In the genomic region with DNA sequence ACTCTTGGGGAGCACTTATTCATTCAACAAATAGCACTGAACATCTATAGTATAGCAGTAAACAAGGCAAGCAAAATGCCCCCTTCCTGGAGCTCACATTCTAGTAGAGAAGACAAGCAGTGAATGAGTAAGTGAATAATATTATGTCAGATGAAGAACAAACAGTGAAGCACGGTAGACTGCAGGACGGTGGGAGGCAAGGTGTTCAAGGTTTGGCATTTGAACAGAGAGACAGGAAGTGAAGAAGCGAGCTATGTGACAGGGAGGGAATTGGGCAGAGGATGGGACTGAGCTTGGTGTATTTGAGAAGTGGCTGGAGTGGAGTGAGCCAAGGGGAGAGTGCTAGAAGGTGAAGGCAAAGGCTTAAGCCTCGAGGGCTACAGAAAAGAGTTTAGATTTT, we compare ENCODE assay signal across 8 cellular contexts. TPM values are rescaled to one million over a fixed set of nuclear protein-coding genes. Genes with fewer than 3 reads are reported as not detected.
DNase-seq lines count a peak whose midpoint lies in the region; ATAC-seq, FAIRE-seq and TF ChIP-seq lines count a peak whose summit lies in the region.

No MANE protein-coding gene starts in this region.

- no peak for DNase-seq in activated CD4-positive, alpha-beta T cell treated with anti-CD3 and anti-CD28 coated beads, Interleukin-2, amount 10 ng/mL, durations not matched to agents 7 days and 5 days
- DNase-seq in activated CD4-positive, alpha-beta T cell treated with anti-CD3 and anti-CD28 coated beads for 4 hours = no peak
- no peak for DNase-seq in activated CD4-positive, alpha-beta memory T cell treated with anti-CD3 and anti-CD28 coated beads, Interleukin-2, amount 10 ng/mL, durations not matched to agents 7 days and 5 days
- DNase-seq in HepG2 (ENCODE audit: low spot score) = no peak

- ATAC-seq in HepG2 = no peak
- no peak for ATAC-seq in HG02678 (IDR thresholded peaks at IDR 0.05; ENCODE audit: unreplicated experiment)
- no peak for ATAC-seq in HG03097 (IDR thresholded peaks at IDR 0.05; ENCODE audit: low FRiP score, unreplicated experiment)
- ATAC-seq in HG03175 (IDR thresholded peaks at IDR 0.05; ENCODE audit: unreplicated experiment) = no peak

- no peaks in the 10 kb centered on the region for H3K27me3 Mint-ChIP-seq in activated CD4-positive, alpha-beta T cell treated with anti-CD3 and anti-CD28 coated beads, Interleukin-2, amount 10 ng/mL, durations not matched to agents 7 days and 5 days
- H3K27me3 Mint-ChIP-seq in activated CD4-positive, alpha-beta memory T cell treated with anti-CD3 and anti-CD28 coated beads, Interleukin-2, amount 10 ng/mL, durations not matched to agents 7 days and 5 days = no peaks in the 10 kb centered on the region

- no peak for TF ChIP-seq EP300 in HepG2 (IDR thresholded peaks at IDR 0.05; ENCODE audit: low read depth in 2 of 2, low read length in 2 of 2)
- TF ChIP-seq EP300 in HepG2 (CRISPR knock-in tag; IDR thresholded peaks at IDR 0.05; ENCODE audit: borderline replicate concordance) = no peak

- TF ChIP-seq CTCF in HepG2 (CRISPR knock-in tag; IDR thresholded peaks at IDR 0.05) = no peak

- peak overlapping the region; percentile 96 for H3K4me3 Mint-ChIP-seq in activated CD4-positive, alpha-beta T cell treated with anti-CD3 and anti-CD28 coated beads, Interleukin-2, amount 10 ng/mL, durations not matched to agents 7 days and 5 days
- peak overlapping the region; percentile 96 for H3K4me3 Mint-ChIP-seq in activated CD4-positive, alpha-beta memory T cell treated with anti-CD3 and anti-CD28 coated beads, Interleukin-2, amount 10 ng/mL, durations not matched to agents 7 days and 5 days

- intact Hi-C loops in HepG2 (cut with micrococcal nuclease; ENCODE audit: unreplicated experiment) = loop anchor here (5.0 kb wide), 1 partner anchor 38 kb away; no protein-coding TSS in a partner anchor

- no peaks in the 10 kb centered on the region for H3K9me3 ChIP-seq in HepG2 (ENCODE audit: low read length)
- no peaks in the 10 kb centered on the region for H3K9me3 ChIP-seq in stomach smooth muscle (ENCODE audit: control insufficient read depth in 2 of 2, low read length in 2 of 2)

- no peak for TF ChIP-seq RAD21 in HepG2 (CRISPR knock-in tag; IDR thresholded peaks at IDR 0.05)

- H3K9ac ChIP-seq in HepG2 (ENCODE audit: insufficient read depth, low read depth, low read length) = peak overlapping the region; percentile 85
- peak overlapping the region in 1 of 2 donors; percentile 97 for H3K9ac ChIP-seq in stomach smooth muscle (ENCODE audit: low read length in 2 of 2)

- H3K36me3 ChIP-seq in HepG2 (replicated peaks in 1 of 2; ENCODE audit: control insufficient read depth in 1 of 2, insufficient read depth in 2 of 2, low read length in 2 of 2) (peaks cover 0 to 18% of the 10 kb centered on the region in 2 experiments; a peak in 2 of 5 replicates), stomach smooth muscle (ENCODE audit: control insufficient read depth in 2 of 2, insufficient read depth in 2 of 2, low read length in 2 of 2) (peaks cover 28 to 32% of the 10 kb centered on the region in 2 donors)

- in situ Hi-C loops in HepG2 (cut with HindIII; ENCODE audit: extremely low pct_ligation_motif_present, low pct_unique_long_range_greater_than_20kb) = no loop called here

- no peak for FAIRE-seq in HepG2 (lab: Jason Lieb, UNC)

- H4K20me1 ChIP-seq in HepG2 (ENCODE audit: insufficient read depth, low read length) = no peaks in the 10 kb centered on the region

- 39% methylated on average over 4 of the region's 4 CpGs for WGBS in HepG2 (ENCODE audit: low lambda C conversion rate)

- H3K27me3 ChIP-seq in HepG2 (ENCODE audit: control insufficient read depth in 1 of 2, insufficient read depth in 2 of 2, low read length in 2 of 2) = no peaks in the 10 kb centered on the region
- H3K27me3 ChIP-seq in stomach smooth muscle (ENCODE audit: control insufficient read depth in 1 of 2, insufficient read depth in 2 of 2, low read length in 2 of 2) = no peaks in the 10 kb centered on the region

- H3K27ac ChIP-seq in HepG2 (ENCODE audit: extremely low read length, insufficient read depth, low read length) (no peak overlapping the region), stomach smooth muscle (ENCODE audit: low read length) (peak overlapping the region; percentile 98)

- no peak for TF ChIP-seq POLR2A in HepG2 (IDR thresholded peaks at IDR 0.05; ENCODE audit: insufficient read depth in 1 of 2, low read depth in 2 of 2, low read length in 2 of 2)

- peak overlapping the region; percentile 98 for H3K27ac Mint-ChIP-seq in activated CD4-positive, alpha-beta T cell treated with anti-CD3 and anti-CD28 coated beads, Interleukin-2, amount 10 ng/mL, durations not matched to agents 7 days and 5 days
- peak overlapping the region; percentile 13 for H3K27ac Mint-ChIP-seq in activated CD4-positive, alpha-beta memory T cell treated with anti-CD3 and anti-CD28 coated beads, Interleukin-2, amount 10 ng/mL, durations not matched to agents 7 days and 5 days

- BruUV-seq in HepG2 (replicated peaks; lab: Mats Ljungman, UMichigan) = TSS peak; percentile 63

- H3K4me1 Mint-ChIP-seq in activated CD4-positive, alpha-beta T cell treated with anti-CD3 and anti-CD28 coated beads, Interleukin-2, amount 10 ng/mL, durations not matched to agents 7 days and 5 days = peaks cover 40% of the 10 kb centered on the region
- peaks cover 40% of the 10 kb centered on the region for H3K4me1 Mint-ChIP-seq in activated CD4-positive, alpha-beta memory T cell treated with anti-CD3 and anti-CD28 coated beads, Interleukin-2, amount 10 ng/mL, durations not matched to agents 7 days and 5 days

- H3K4me3 ChIP-seq in HepG2 (replicated peaks in 1 of 3; ENCODE audit: insufficient read depth in 1 of 3, low read depth in 2 of 3, low read length in 3 of 3) (peak overlapping the region; percentile 70 to 82 (median 80); a peak in 5 of 6 replicates), stomach smooth muscle (ENCODE audit: low read length in 2 of 2) (peak overlapping the region in 1 of 2 donors; percentile 91)

- peaks cover 12% of the 10 kb centered on the region for H3K36me3 Mint-ChIP-seq in activated CD4-positive, alpha-beta T cell treated with anti-CD3 and anti-CD28 coated beads, Interleukin-2, amount 10 ng/mL, durations not matched to agents 7 days and 5 days (ENCODE audit: low read depth)
- peaks cover 18% of the 10 kb centered on the region for H3K36me3 Mint-ChIP-seq in activated CD4-positive, alpha-beta memory T cell treated with anti-CD3 and anti-CD28 coated beads, Interleukin-2, amount 10 ng/mL, durations not matched to agents 7 days and 5 days (ENCODE audit: low read depth)

- POLR2A ChIA-PET in activated CD4-positive, alpha-beta T cell treated with anti-CD3 and anti-CD28 coated beads, Interleukin-2, amount 10 ng/mL, durations not matched to agents 7 days and 5 days (lab: Charles Lee) = no interaction called here
- POLR2A ChIA-PET in activated CD4-positive, alpha-beta memory T cell treated with anti-CD3 and anti-CD28 coated beads, Interleukin-2, amount 10 ng/mL, durations not matched to agents 7 days and 5 days (lab: Charles Lee) = interaction anchor here (1.2 to 5.8 kb wide), 6 partner anchors 9 to 386 kb away, joined by 3 to 57 read pairs (median 18); a partner anchor contains a TSS
- POLR2A ChIA-PET in HepG2 (lab: Yijun Ruan, JAX) = interaction anchor here (1.1 to 7.6 kb wide), 5 partner anchors 12 to 90 kb away, joined by 3 to 124 read pairs (median 12); a partner anchor contains a TSS

- H3K79me2 ChIP-seq in HepG2 (ENCODE audit: insufficient read depth, low read length) = peaks cover 20% of the 10 kb centered on the region

- peak overlapping the region; percentile 86 for H3K4me2 ChIP-seq in HepG2 (ENCODE audit: low read depth, low read length)

- H3K4me1 ChIP-seq in HepG2 (ENCODE audit: insufficient read depth, low read length) = peaks cover 48% of the 10 kb centered on the region
- H3K4me1 ChIP-seq in stomach smooth muscle (ENCODE audit: control insufficient read depth, insufficient read depth, low read length) = peaks cover 31% of the 10 kb centered on the region

- CTCF ChIA-PET in activated CD4-positive, alpha-beta T cell treated with anti-CD3 and anti-CD28 coated beads, Interleukin-2, amount 10 ng/mL, durations not matched to agents 7 days and 5 days (lab: Charles Lee) = interaction anchor here (0.6 to 4.2 kb wide), 7 partner anchors 10 to 387 kb away, joined by 3 to 25 read pairs (median 5); a partner anchor contains a TSS
- CTCF ChIA-PET in activated CD4-positive, alpha-beta memory T cell treated with anti-CD3 and anti-CD28 coated beads, Interleukin-2, amount 10 ng/mL, durations not matched to agents 7 days and 5 days (lab: Charles Lee) = interaction anchor here (5.0 to 5.7 kb wide), 2 partner anchors 12 to 387 kb away, joined by 38 to 87 read pairs; a partner anchor contains a TSS
- CTCF ChIA-PET in HepG2 (lab: Yijun Ruan, JAX; ENCODE audit: low intra/inter-chr PET ratio, low total read pairs) = interaction anchor here (3.1 kb wide), 1 partner anchor 11 kb away, joined by 14 read pairs; no protein-coding TSS in a partner anchor

- no peaks in the 10 kb centered on the region for H3K9me3 Mint-ChIP-seq in activated CD4-positive, alpha-beta T cell treated with anti-CD3 and anti-CD28 coated beads, Interleukin-2, amount 10 ng/mL, durations not matched to agents 7 days and 5 days
- H3K9me3 Mint-ChIP-seq in activated CD4-positive, alpha-beta memory T cell treated with anti-CD3 and anti-CD28 coated beads, Interleukin-2, amount 10 ng/mL, durations not matched to agents 7 days and 5 days = no peaks in the 10 kb centered on the region

- no peak overlapping the region for H2AFZ ChIP-seq in HepG2 (ENCODE audit: low read length)

RNA-seq across cellular contexts. Expression of a gene that starts 1.4 kb away (rescaled TPM):
- total RNA-seq in activated CD4-positive, alpha-beta T cell treated with anti-CD3 and anti-CD28 coated beads, Interleukin-2, amount 10 ng/mL, durations not matched to agents 7 days and 5 days = 10 to 100 TPM; 13.9 to 16.0 TPM
- total RNA-seq in activated CD4-positive, alpha-beta memory T cell treated with anti-CD3 and anti-CD28 coated beads, Interleukin-2, amount 10 ng/mL, durations not matched to agents 7 days and 5 days = 10 to 100 TPM; 15.9 to 17.1 TPM
- 12.0 and 27.1 TPM in 2 replicates for total RNA-seq in HepG2 (2016; rRNA removed; fragmentation: Illumina TruSeq; extraction: Trizol)
- 5.5 and 6.3 TPM in 2 replicates for total RNA-seq in HepG2 (2016; cell fraction: cytosol; rRNA removed; fragmentation: Illumina TruSeq; extraction: Trizol; ENCODE audit: low read depth)
- total RNA-seq in HepG2 (2016; cell fraction: insoluble cytoplasmic fraction; rRNA removed; fragmentation: Illumina TruSeq; extraction: Trizol) = 10.5 and 28.2 TPM in 2 replicates
- 8.2 and 8.3 TPM in 2 replicates for total RNA-seq in HepG2 (2016; cell fraction: membrane; rRNA removed; fragmentation: Illumina TruSeq; extraction: Trizol)
- 29.9 and 34.8 TPM in 2 replicates for total RNA-seq in HepG2 (2016; cell fraction: nucleus; rRNA removed; fragmentation: Illumina TruSeq; extraction: Trizol)
- polyA plus RNA-seq in HepG2 (2011; rRNA removed) = 61.9 and 75.9 TPM in 2 replicates
- 73.8 and 82.2 TPM in 2 replicates for polyA plus RNA-seq in HepG2 (2011; cell fraction: cytosol; rRNA removed)
- polyA plus RNA-seq in HepG2 (2011; cell fraction: nucleus; rRNA removed) = 172 and 195 TPM in 2 replicates
- polyA plus RNA-seq in HepG2 (2012) = 41.6 and 60.4 TPM in 2 replicates
- polyA plus RNA-seq in HepG2 (2016; cell fraction: cytosol; fragmentation: Illumina TruSeq; extraction: Trizol; ENCODE audit: low read depth) = 3.9 and 4.5 TPM in 2 replicates
- 9.1 and 10.0 TPM in 2 replicates for polyA plus RNA-seq in HepG2 (2016; cell fraction: insoluble cytoplasmic fraction; fragmentation: Illumina TruSeq; extraction: Trizol; ENCODE audit: low read depth)
- polyA plus RNA-seq in HepG2 (2016; cell fraction: membrane; fragmentation: Illumina TruSeq; extraction: Trizol; ENCODE audit: low read depth) = 6.9 and 8.5 TPM in 2 replicates
- 74.9 and 77.9 TPM in 2 replicates for polyA plus RNA-seq in HepG2 (2016; cell fraction: nucleus; fragmentation: Illumina TruSeq; extraction: Trizol; ENCODE audit: insufficient read depth, low read depth)
- 9.2 and 39.2 TPM in 2 replicates for polyA minus RNA-seq in HepG2 (2011; rRNA and poly(A)+ RNA removed; ENCODE audit: low replicate concordance)
- 10.7 and 13.6 TPM in 2 replicates for polyA minus RNA-seq in HepG2 (2011; cell fraction: cytosol; rRNA and poly(A)+ RNA removed)
- polyA minus RNA-seq in HepG2 (2011; cell fraction: nucleus; rRNA and poly(A)+ RNA removed) = 19.3 and 20.9 TPM in 2 replicates

RNA-seq across cellular contexts. Expression of a gene that starts 17.2 kb away (rescaled TPM):
- total RNA-seq in activated CD4-positive, alpha-beta T cell treated with anti-CD3 and anti-CD28 coated beads, Interleukin-2, amount 10 ng/mL, durations not matched to agents 7 days and 5 days = 1 to 10 TPM; 4.8 to 5.5 TPM
- 1 to 10 TPM; 5.4 to 6.1 TPM for total RNA-seq in activated CD4-positive, alpha-beta memory T cell treated with anti-CD3 and anti-CD28 coated beads, Interleukin-2, amount 10 ng/mL, durations not matched to agents 7 days and 5 days
- total RNA-seq in HepG2 (2016; rRNA removed; fragmentation: Illumina TruSeq; extraction: Trizol) = 0.29 and 0.44 TPM in 2 replicates
- total RNA-seq in HepG2 (2016; cell fraction: cytosol; rRNA removed; fragmentation: Illumina TruSeq; extraction: Trizol; ENCODE audit: low read depth) = 0.30 and 0.44 TPM in 2 replicates
- 0.19 and 0.37 TPM in 2 replicates for total RNA-seq in HepG2 (2016; cell fraction: insoluble cytoplasmic fraction; rRNA removed; fragmentation: Illumina TruSeq; extraction: Trizol)
- 0.37 and 0.41 TPM in 2 replicates for total RNA-seq in HepG2 (2016; cell fraction: membrane; rRNA removed; fragmentation: Illumina TruSeq; extraction: Trizol)
- 0.34 and 0.47 TPM in 2 replicates for total RNA-seq in HepG2 (2016; cell fraction: nucleus; rRNA removed; fragmentation: Illumina TruSeq; extraction: Trizol)
- 0.22 and 0.26 TPM in 2 replicates for polyA plus RNA-seq in HepG2 (2011; rRNA removed)
- polyA plus RNA-seq in HepG2 (2011; cell fraction: cytosol; rRNA removed) = 0.21 and 0.32 TPM in 2 replicates
- 0.61 and 0.68 TPM in 2 replicates for polyA plus RNA-seq in HepG2 (2011; cell fraction: nucleus; rRNA removed)
- polyA plus RNA-seq in HepG2 (2012) = 0.27 and 0.59 TPM in 2 replicates
- 0.18 and 0.20 TPM in 2 replicates for polyA plus RNA-seq in HepG2 (2016; cell fraction: cytosol; fragmentation: Illumina TruSeq; extraction: Trizol; ENCODE audit: low read depth)
- 0.21 and 0.25 TPM in 2 replicates for polyA plus RNA-seq in HepG2 (2016; cell fraction: insoluble cytoplasmic fraction; fragmentation: Illumina TruSeq; extraction: Trizol; ENCODE audit: low read depth)
- polyA plus RNA-seq in HepG2 (2016; cell fraction: membrane; fragmentation: Illumina TruSeq; extraction: Trizol; ENCODE audit: low read depth) = 0.25 and 0.29 TPM in 2 replicates
- polyA plus RNA-seq in HepG2 (2016; cell fraction: nucleus; fragmentation: Illumina TruSeq; extraction: Trizol; ENCODE audit: insufficient read depth, low read depth) = 0.30 and 0.43 TPM in 2 replicates
- 0.63 and 0.66 TPM in 2 replicates for polyA minus RNA-seq in HepG2 (2011; rRNA and poly(A)+ RNA removed; ENCODE audit: low replicate concordance)
- 0.18 and 0.30 TPM in 2 replicates for polyA minus RNA-seq in HepG2 (2011; cell fraction: cytosol; rRNA and poly(A)+ RNA removed)
- 0.75 and 0.90 TPM in 2 replicates for polyA minus RNA-seq in HepG2 (2011; cell fraction: nucleus; rRNA and poly(A)+ RNA removed)

RNA-seq across cellular contexts. Expression of a gene that starts 18.1 kb away (rescaled TPM):
- total RNA-seq in activated CD4-positive, alpha-beta T cell treated with anti-CD3 and anti-CD28 coated beads, Interleukin-2, amount 10 ng/mL, durations not matched to agents 7 days and 5 days = under 1 TPM; 0.32 to 0.52 TPM
- under 1 TPM; 0.23 to 0.45 TPM for total RNA-seq in activated CD4-positive, alpha-beta memory T cell treated with anti-CD3 and anti-CD28 coated beads, Interleukin-2, amount 10 ng/mL, durations not matched to agents 7 days and 5 days
- 10.7 and 20.7 TPM in 2 replicates for total RNA-seq in HepG2 (2016; rRNA removed; fragmentation: Illumina TruSeq; extraction: Trizol)
- total RNA-seq in HepG2 (2016; cell fraction: cytosol; rRNA removed; fragmentation: Illumina TruSeq; extraction: Trizol; ENCODE audit: low read depth) = 5.7 and 7.7 TPM in 2 replicates
- 8.6 and 18.1 TPM in 2 replicates for total RNA-seq in HepG2 (2016; cell fraction: insoluble cytoplasmic fraction; rRNA removed; fragmentation: Illumina TruSeq; extraction: Trizol)
- total RNA-seq in HepG2 (2016; cell fraction: membrane; rRNA removed; fragmentation: Illumina TruSeq; extraction: Trizol) = 11.4 and 12.8 TPM in 2 replicates
- 21.6 and 25.0 TPM in 2 replicates for total RNA-seq in HepG2 (2016; cell fraction: nucleus; rRNA removed; fragmentation: Illumina TruSeq; extraction: Trizol)
- polyA plus RNA-seq in HepG2 (2011; rRNA removed) = 24.0 and 31.7 TPM in 2 replicates
- polyA plus RNA-seq in HepG2 (2011; cell fraction: cytosol; rRNA removed) = 13.6 and 19.2 TPM in 2 replicates
- 108 and 112 TPM in 2 replicates for polyA plus RNA-seq in HepG2 (2011; cell fraction: nucleus; rRNA removed)
- polyA plus RNA-seq in HepG2 (2012) = 13.5 and 15.0 TPM in 2 replicates
- 4.6 and 5.5 TPM in 2 replicates for polyA plus RNA-seq in HepG2 (2016; cell fraction: cytosol; fragmentation: Illumina TruSeq; extraction: Trizol; ENCODE audit: low read depth)
- polyA plus RNA-seq in HepG2 (2016; cell fraction: insoluble cytoplasmic fraction; fragmentation: Illumina TruSeq; extraction: Trizol; ENCODE audit: low read depth) = 7.3 and 9.2 TPM in 2 replicates
- polyA plus RNA-seq in HepG2 (2016; cell fraction: membrane; fragmentation: Illumina TruSeq; extraction: Trizol; ENCODE audit: low read depth) = 9.4 and 10.5 TPM in 2 replicates
- 42.0 and 44.2 TPM in 2 replicates for polyA plus RNA-seq in HepG2 (2016; cell fraction: nucleus; fragmentation: Illumina TruSeq; extraction: Trizol; ENCODE audit: insufficient read depth, low read depth)
- 31.2 and 33.6 TPM in 2 replicates for polyA minus RNA-seq in HepG2 (2011; rRNA and poly(A)+ RNA removed; ENCODE audit: low replicate concordance)
- 11.5 and 11.9 TPM in 2 replicates for polyA minus RNA-seq in HepG2 (2011; cell fraction: cytosol; rRNA and poly(A)+ RNA removed)
- polyA minus RNA-seq in HepG2 (2011; cell fraction: nucleus; rRNA and poly(A)+ RNA removed) = 21.0 and 29.7 TPM in 2 replicates

RNA-seq across cellular contexts. Expression of a gene that starts 32.3 kb away (rescaled TPM):
- total RNA-seq in activated CD4-positive, alpha-beta T cell treated with anti-CD3 and anti-CD28 coated beads, Interleukin-2, amount 10 ng/mL, durations not matched to agents 7 days and 5 days = 1 to 10 TPM; 1.5 to 2.7 TPM
- 1 to 10 TPM; 1.7 to 3.0 TPM for total RNA-seq in activated CD4-positive, alpha-beta memory T cell treated with anti-CD3 and anti-CD28 coated beads, Interleukin-2, amount 10 ng/mL, durations not matched to agents 7 days and 5 days
- 6.7 and 14.5 TPM in 2 replicates for total RNA-seq in HepG2 (2016; rRNA removed; fragmentation: Illumina TruSeq; extraction: Trizol)
- 2.7 and 3.5 TPM in 2 replicates for total RNA-seq in HepG2 (2016; cell fraction: cytosol; rRNA removed; fragmentation: Illumina TruSeq; extraction: Trizol; ENCODE audit: low read depth)
- 6.0 and 11.8 TPM in 2 replicates for total RNA-seq in HepG2 (2016; cell fraction: insoluble cytoplasmic fraction; rRNA removed; fragmentation: Illumina TruSeq; extraction: Trizol)
- total RNA-seq in HepG2 (2016; cell fraction: membrane; rRNA removed; fragmentation: Illumina TruSeq; extraction: Trizol) = 4.7 and 5.3 TPM in 2 replicates
- 15.9 and 16.0 TPM in 2 replicates for total RNA-seq in HepG2 (2016; cell fraction: nucleus; rRNA removed; fragmentation: Illumina TruSeq; extraction: Trizol)
- 24.1 and 36.3 TPM in 2 replicates for polyA plus RNA-seq in HepG2 (2011; rRNA removed)
- 12.1 and 13.8 TPM in 2 replicates for polyA plus RNA-seq in HepG2 (2011; cell fraction: cytosol; rRNA removed)
- polyA plus RNA-seq in HepG2 (2011; cell fraction: nucleus; rRNA removed) = 99.7 and 101 TPM in 2 replicates
- polyA plus RNA-seq in HepG2 (2012) = 13.7 and 18.1 TPM in 2 replicates
- polyA plus RNA-seq in HepG2 (2016; cell fraction: cytosol; fragmentation: Illumina TruSeq; extraction: Trizol; ENCODE audit: low read depth) = 2.0 and 2.3 TPM in 2 replicates
- polyA plus RNA-seq in HepG2 (2016; cell fraction: insoluble cytoplasmic fraction; fragmentation: Illumina TruSeq; extraction: Trizol; ENCODE audit: low read depth) = 7.0 and 8.1 TPM in 2 replicates
- 3.3 and 3.7 TPM in 2 replicates for polyA plus RNA-seq in HepG2 (2016; cell fraction: membrane; fragmentation: Illumina TruSeq; extraction: Trizol; ENCODE audit: low read depth)
- polyA plus RNA-seq in HepG2 (2016; cell fraction: nucleus; fragmentation: Illumina TruSeq; extraction: Trizol; ENCODE audit: insufficient read depth, low read depth) = 31.0 and 39.3 TPM in 2 replicates
- polyA minus RNA-seq in HepG2 (2011; rRNA and poly(A)+ RNA removed; ENCODE audit: low replicate concordance) = 2.4 and 35.1 TPM in 2 replicates
- polyA minus RNA-seq in HepG2 (2011; cell fraction: cytosol; rRNA and poly(A)+ RNA removed) = 6.0 and 7.9 TPM in 2 replicates
- polyA minus RNA-seq in HepG2 (2011; cell fraction: nucleus; rRNA and poly(A)+ RNA removed) = 22.7 and 33.4 TPM in 2 replicates

RNA-seq across cellular contexts. Expression of a gene that starts 44.6 kb away (rescaled TPM):
- 10 to 100 TPM; 29.6 to 30.6 TPM for total RNA-seq in activated CD4-positive, alpha-beta T cell treated with anti-CD3 and anti-CD28 coated beads, Interleukin-2, amount 10 ng/mL, durations not matched to agents 7 days and 5 days
- total RNA-seq in activated CD4-positive, alpha-beta memory T cell treated with anti-CD3 and anti-CD28 coated beads, Interleukin-2, amount 10 ng/mL, durations not matched to agents 7 days and 5 days = 10 to 100 TPM; 25.4 to 28.6 TPM
- 40.9 and 50.9 TPM in 2 replicates for total RNA-seq in HepG2 (2016; rRNA removed; fragmentation: Illumina TruSeq; extraction: Trizol)
- total RNA-seq in HepG2 (2016; cell fraction: cytosol; rRNA removed; fragmentation: Illumina TruSeq; extraction: Trizol; ENCODE audit: low read depth) = 30.5 and 31.6 TPM in 2 replicates
- total RNA-seq in HepG2 (2016; cell fraction: insoluble cytoplasmic fraction; rRNA removed; fragmentation: Illumina TruSeq; extraction: Trizol) = 39.2 and 48.3 TPM in 2 replicates
- total RNA-seq in HepG2 (2016; cell fraction: membrane; rRNA removed; fragmentation: Illumina TruSeq; extraction: Trizol) = 58.9 and 62.5 TPM in 2 replicates
- 26.1 and 35.8 TPM in 2 replicates for total RNA-seq in HepG2 (2016; cell fraction: nucleus; rRNA removed; fragmentation: Illumina TruSeq; extraction: Trizol)
- 49.9 and 59.1 TPM in 2 replicates for polyA plus RNA-seq in HepG2 (2011; rRNA removed)
- polyA plus RNA-seq in HepG2 (2011; cell fraction: cytosol; rRNA removed) = 62.8 and 77.2 TPM in 2 replicates
- polyA plus RNA-seq in HepG2 (2011; cell fraction: nucleus; rRNA removed) = 15.6 and 21.2 TPM in 2 replicates
- polyA plus RNA-seq in HepG2 (2012) = 51.5 and 51.6 TPM in 2 replicates
- 34.8 and 36.6 TPM in 2 replicates for polyA plus RNA-seq in HepG2 (2016; cell fraction: cytosol; fragmentation: Illumina TruSeq; extraction: Trizol; ENCODE audit: low read depth)
- 49.7 and 50.5 TPM in 2 replicates for polyA plus RNA-seq in HepG2 (2016; cell fraction: insoluble cytoplasmic fraction; fragmentation: Illumina TruSeq; extraction: Trizol; ENCODE audit: low read depth)
- 63.1 and 68.7 TPM in 2 replicates for polyA plus RNA-seq in HepG2 (2016; cell fraction: membrane; fragmentation: Illumina TruSeq; extraction: Trizol; ENCODE audit: low read depth)
- 55.7 and 65.1 TPM in 2 replicates for polyA plus RNA-seq in HepG2 (2016; cell fraction: nucleus; fragmentation: Illumina TruSeq; extraction: Trizol; ENCODE audit: insufficient read depth, low read depth)
- polyA minus RNA-seq in HepG2 (2011; rRNA and poly(A)+ RNA removed; ENCODE audit: low replicate concordance) = 106 and 114 TPM in 2 replicates
- 28.1 and 40.9 TPM in 2 replicates for polyA minus RNA-seq in HepG2 (2011; cell fraction: cytosol; rRNA and poly(A)+ RNA removed)
- polyA minus RNA-seq in HepG2 (2011; cell fraction: nucleus; rRNA and poly(A)+ RNA removed) = 16.2 and 24.0 TPM in 2 replicates

Comparison
In these comparisons a context has a peak if more than half of its experiments do, and no peak if none do; other contexts are left out.
1. RNA of a gene that starts 18.1 kb away (total RNA-seq): 5.7 to 25.0 TPM in HepG2; 0.32 to 0.52 TPM in activated CD4-positive, alpha-beta T cell treated with anti-CD3 and anti-CD28 coated beads, Interleukin-2, amount 10 ng/mL, durations not matched to agents 7 days and 5 days and 0.23 to 0.45 TPM in activated CD4-positive, alpha-beta memory T cell treated with anti-CD3 and anti-CD28 coated beads, Interleukin-2, amount 10 ng/mL, durations not matched to agents 7 days and 5 days; every median in the first group is over 4 times any median in the second.